15 cellular contexts compared by ENCODE assay signal in genomic region chr6:165762876-165763275, GRCh38.
DNase-seq lines count a peak whose midpoint lies in the region; TF ChIP-seq lines count a peak whose summit lies in the region.
"Had no signal": no experiment of that assay in that cellular context is flagged by ENCODE, and none has a peak within 500 bp of the region (broad histone marks: within the 10 kb centered on the region; RNA-seq: fewer than 3 reads in every experiment).

No MANE protein-coding gene starts in this region.

- H3K4me3 ChIP-seq in epithelial cell of esophagus (ENCODE audit: low read length): no peak overlapping the region
- H3K4me3 ChIP-seq: GM23248, HAP-1 had no signal

- DNase-seq in M059J (ENCODE audit: low read depth) (peak; percentile 17), RPMI7951 (ENCODE audit: low read depth) (peak; percentile 79), epithelial cell of esophagus (ENCODE audit: low read depth) (peak; percentile 46), iris pigment epithelial cell (ENCODE audit: low read depth) (peak; percentile 1), MV-4-11 (lab: John Stamatoyannopoulos, UW) (no peak), NCI-H526 treated with DMSO at 0.1 percent for 48 hours (lab: John Stamatoyannopoulos, UW) (no peak), COLO668 (lab: John Stamatoyannopoulos, UW; ENCODE audit: unreplicated experiment) (no peak)
- no peak for DNase-seq in stimulated activated CD4-positive, alpha-beta T cell treated with anti-CD3 and anti-CD28 coated beads, Interleukin-15, amount 100 ng/mL, for 24 hours
- DNase-seq: AML-193; CD4-positive, alpha-beta T cell; DMS153; DMS79; GDM1; GM23248 had no signal

- no peak for TF ChIP-seq CTCF in epithelial cell of esophagus (IDR thresholded peaks at IDR 0.05; ENCODE audit: insufficient read depth, low read depth, low read length, missing control alignments)

Comparison
In these comparisons a context has a peak if more than half of its experiments do, and no peak if none do; other contexts are left out.
1. DNase-seq: peak in M059J (single experiment), RPMI7951 (single experiment), epithelial cell of esophagus (single experiment) and iris pigment epithelial cell (single experiment); none in MV-4-11 (single experiment), NCI-H526 treated with DMSO at 0.1 percent for 48 hours (single experiment), stimulated activated CD4-positive, alpha-beta T cell treated with anti-CD3 and anti-CD28 coated beads, Interleukin-15, amount 100 ng/mL, for 24 hours (single experiment) and COLO668 (single experiment).